1 cellular context compared by ENCODE assay signal in genomic region chr17:4463818-4464501, GRCh38.
TF ChIP-seq lines count a peak whose summit lies in the region.

No MANE protein-coding gene starts in this region.

TF ChIP-seq in HepG2, 621 proteins besides CTCF, POLR2A, EP300 and RAD21:
- TF ChIP-seq SIN3B (IDR thresholded peaks at IDR 0.05; ENCODE audit: low read length) (no peak), ZNF33A (CRISPR knock-in tag; IDR thresholded peaks at IDR 0.05; ENCODE audit: borderline replicate concordance) (no peak), NFE2L2 (IDR thresholded peaks at IDR 0.05; ENCODE audit: low read length) (no peak), HMG20B (CRISPR knock-in tag; conservative IDR thresholded peaks at IDR 0.05) (no peak), TOPORS (CRISPR knock-in tag; IDR thresholded peaks at IDR 0.05) (no peak), HOXA3 (CRISPR knock-in tag; IDR thresholded peaks at IDR 0.05) (no peak), ZSCAN20 (CRISPR knock-in tag; IDR thresholded peaks at IDR 0.05; ENCODE audit: borderline replicate concordance) (no peak), ZUFSP (CRISPR knock-in tag; IDR thresholded peaks at IDR 0.05; ENCODE audit: borderline replicate concordance) (no peak), NFE2L1 (CRISPR knock-in tag; IDR thresholded peaks at IDR 0.05; ENCODE audit: borderline replicate concordance) (no peak), ZNF674 (CRISPR knock-in tag; IDR thresholded peaks at IDR 0.05; ENCODE audit: low read depth) (no peak), ZNF800 (CRISPR knock-in tag; IDR thresholded peaks at IDR 0.05) (no peak), ZNF251 (CRISPR knock-in tag; IDR thresholded peaks at IDR 0.05) (no peak), WIZ (CRISPR knock-in tag; IDR thresholded peaks at IDR 0.05) (no peak), ZSCAN30 (CRISPR knock-in tag; IDR thresholded peaks at IDR 0.05) (no peak), ZNF180 (CRISPR knock-in tag; IDR thresholded peaks at IDR 0.05; ENCODE audit: borderline replicate concordance, low read depth) (no peak), ZNF790 (CRISPR knock-in tag; IDR thresholded peaks at IDR 0.05; ENCODE audit: borderline replicate concordance) (no peak), TCF7L2 (IDR thresholded peaks at IDR 0.05; ENCODE audit: low read depth, low read length) (no peak)
- TF ChIP-seq, protein P1, sequence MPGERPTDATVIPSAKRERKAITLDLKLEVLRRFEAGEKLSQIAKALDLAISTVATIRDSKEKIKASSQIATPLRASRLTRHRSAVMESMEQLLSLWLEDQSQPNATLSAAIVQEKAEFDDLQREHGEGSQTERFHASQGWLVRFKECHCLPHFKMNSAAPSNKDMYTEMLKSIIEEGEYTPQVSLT (CRISPR knock-in tag; IDR thresholded peaks at IDR 0.05; ENCODE audit: borderline replicate concordance, low read depth) = no peak
- TF ChIP-seq, protein P2, sequence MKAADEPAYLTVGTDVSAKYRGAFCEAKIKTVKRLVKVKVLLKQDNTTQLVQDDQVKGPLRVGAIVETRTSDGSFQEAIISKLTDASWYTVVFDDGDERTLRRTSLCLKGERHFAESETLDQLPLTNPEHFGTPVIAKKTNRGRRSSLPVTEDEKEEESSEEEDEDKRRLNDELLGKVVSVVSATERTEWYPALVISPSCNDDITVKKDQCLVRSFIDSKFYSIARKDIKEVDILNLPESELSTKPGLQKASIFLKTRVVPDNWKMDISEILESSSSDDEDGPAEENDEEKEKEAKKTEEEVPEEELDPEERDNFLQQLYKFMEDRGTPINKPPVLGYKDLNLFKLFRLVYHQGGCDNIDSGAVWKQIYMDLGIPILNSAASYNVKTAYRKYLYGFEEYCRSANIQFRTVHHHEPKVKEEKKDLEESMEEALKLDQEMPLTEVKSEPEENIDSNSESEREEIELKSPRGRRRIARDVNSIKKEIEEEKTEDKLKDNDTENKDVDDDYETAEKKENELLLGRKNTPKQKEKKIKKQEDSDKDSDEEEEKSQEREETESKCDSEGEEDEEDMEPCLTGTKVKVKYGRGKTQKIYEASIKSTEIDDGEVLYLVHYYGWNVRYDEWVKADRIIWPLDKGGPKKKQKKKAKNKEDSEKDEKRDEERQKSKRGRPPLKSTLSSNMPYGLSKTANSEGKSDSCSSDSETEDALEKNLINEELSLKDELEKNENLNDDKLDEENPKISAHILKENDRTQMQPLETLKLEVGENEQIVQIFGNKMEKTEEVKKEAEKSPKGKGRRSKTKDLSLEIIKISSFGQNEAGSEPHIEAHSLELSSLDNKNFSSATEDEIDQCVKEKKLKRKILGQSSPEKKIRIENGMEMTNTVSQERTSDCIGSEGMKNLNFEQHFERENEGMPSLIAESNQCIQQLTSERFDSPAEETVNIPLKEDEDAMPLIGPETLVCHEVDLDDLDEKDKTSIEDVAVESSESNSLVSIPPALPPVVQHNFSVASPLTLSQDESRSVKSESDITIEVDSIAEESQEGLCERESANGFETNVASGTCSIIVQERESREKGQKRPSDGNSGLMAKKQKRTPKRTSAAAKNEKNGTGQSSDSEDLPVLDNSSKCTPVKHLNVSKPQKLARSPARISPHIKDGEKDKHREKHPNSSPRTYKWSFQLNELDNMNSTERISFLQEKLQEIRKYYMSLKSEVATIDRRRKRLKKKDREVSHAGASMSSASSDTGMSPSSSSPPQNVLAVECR (CRISPR knock-in tag; IDR thresholded peaks at IDR 0.05; ENCODE audit: borderline replicate concordance) = no peak
